ENCODE assay signal across 9 cellular contexts in the genomic region with DNA sequence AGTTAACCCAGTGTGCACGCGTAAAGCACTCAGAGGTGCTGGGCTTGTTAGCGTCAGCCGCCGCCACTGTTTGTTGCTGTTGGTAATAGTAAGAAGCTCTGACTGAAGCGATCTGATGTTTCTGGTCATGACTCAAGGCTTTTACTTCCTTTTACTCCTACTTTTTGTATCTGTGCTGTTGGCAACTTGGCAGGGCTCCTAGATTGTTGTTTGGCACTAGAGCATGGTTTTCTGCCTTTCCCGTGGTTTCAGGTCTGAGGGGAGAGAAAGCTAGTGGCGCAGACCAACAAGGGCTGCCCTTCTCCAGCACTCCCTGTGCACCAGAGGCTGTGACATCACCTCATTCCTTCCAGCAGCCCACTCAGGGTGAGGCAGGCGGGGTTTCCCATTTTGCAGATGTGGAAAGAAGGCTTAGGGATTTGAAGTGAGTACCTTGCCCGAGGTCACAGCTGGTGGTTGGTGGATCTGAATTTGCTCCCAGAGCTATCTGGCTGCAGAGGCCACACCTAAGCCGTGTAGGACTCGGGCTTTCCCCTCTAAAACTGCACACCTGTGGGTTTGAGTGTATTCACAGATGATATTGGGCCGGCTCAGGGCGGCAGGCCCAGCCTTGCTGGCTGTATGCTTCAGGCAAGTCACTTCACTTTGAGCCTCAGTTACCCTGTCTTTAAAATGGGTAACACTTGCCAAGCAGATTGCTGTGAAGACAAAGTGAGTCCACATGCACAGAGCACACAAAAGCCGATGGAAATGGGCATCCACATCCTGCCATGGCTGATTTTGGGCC. TPM values are rescaled to one million over a fixed set of nuclear protein-coding genes. Genes with fewer than 3 reads are reported as not detected.
DNase-seq lines count a peak whose midpoint lies in the region; ATAC-seq and TF ChIP-seq lines count a peak whose summit lies in the region.
"Had no signal": no experiment of that assay in that cellular context is flagged by ENCODE, and none has a peak within 500 bp of the region (broad histone marks: within the 10 kb centered on the region; RNA-seq: fewer than 3 reads in every experiment).

No MANE protein-coding gene starts in this region.

- POLR2A ChIA-PET in activated CD4-positive, alpha-beta memory T cell treated with anti-CD3 and anti-CD28 coated beads, Interleukin-2, amount 10 ng/mL, durations not matched to agents 7 days and 5 days (lab: Charles Lee): interaction anchor here (1.1 to 2.7 kb wide), 3 partner anchors 16 to 76 kb away, joined by 5 to 7 read pairs (median 5); partner anchors contain the start of genes GRPEL1 and TADA2B

- no peak for TF ChIP-seq POLR2A in tibial nerve (IDR thresholded peaks at IDR 0.05)

- peak overlapping the region; percentile 46 for H3K27ac Mint-ChIP-seq in activated naive CD4-positive, alpha-beta T cell treated with anti-CD3 and anti-CD28 coated beads for 36 hours
- peak overlapping the region; percentile 75 for H3K27ac Mint-ChIP-seq in activated CD4-positive, alpha-beta memory T cell treated with anti-CD3 and anti-CD28 coated beads, Interleukin-2, amount 10 ng/mL, durations not matched to agents 7 days and 5 days
- no peak overlapping the region for H3K27ac Mint-ChIP-seq in stimulated activated naive CD8-positive, alpha-beta T cell treated with anti-CD3 and anti-CD28 coated beads, Interleukin-15, amount 100 ng/mL, for 72 hours

- 38 to 40% methylated on average over 15 of the region's 15 CpGs for WGBS in tibial nerve, 2 donors

- TF ChIP-seq CTCF in tibial nerve (IDR thresholded peaks at IDR 0.05) (no peak), GM13977 (IDR thresholded peaks at IDR 0.05; ENCODE audit: extremely low read depth, insufficient read depth, missing control alignments) (no peak)

- peak overlapping the region; percentile 54 for H3K9ac ChIP-seq in iPS-15b (ENCODE audit: low read depth, low read length)

- CTCF ChIA-PET in activated naive CD4-positive, alpha-beta T cell treated with anti-CD3 and anti-CD28 coated beads for 36 hours (lab: Charles Lee): interaction anchor here (1.5 kb wide), 1 partner anchor 79 kb away, joined by 6 read pairs; no protein-coding TSS in a partner anchor
- CTCF ChIA-PET in activated CD4-positive, alpha-beta memory T cell treated with anti-CD3 and anti-CD28 coated beads, Interleukin-2, amount 10 ng/mL, durations not matched to agents 7 days and 5 days (lab: Charles Lee): interaction anchor here (1.0 to 1.7 kb wide), 3 partner anchors 16 to 51 kb away, joined by 3 to 5 read pairs (median 4); partner anchors contain the start of gene TADA2B

- peak overlapping the region in 3 of 4 donors; percentile 31 to 77 (median 76) for H3K27ac ChIP-seq in tibial nerve

- H3K27me3 ChIP-seq in iPS-15b (ENCODE audit: control insufficient read depth, insufficient read depth, low read length): no peaks in the 10 kb centered on the region
- H3K27me3 ChIP-seq in tibial nerve: no peaks in the 10 kb centered on the region

- H3K4me1 Mint-ChIP-seq in activated naive CD4-positive, alpha-beta T cell treated with anti-CD3 and anti-CD28 coated beads for 36 hours (ENCODE audit: low read depth): peaks cover 44% of the 10 kb centered on the region
- H3K4me1 Mint-ChIP-seq in activated CD4-positive, alpha-beta memory T cell treated with anti-CD3 and anti-CD28 coated beads, Interleukin-2, amount 10 ng/mL, durations not matched to agents 7 days and 5 days: peaks cover 62% of the 10 kb centered on the region
- H3K4me1 Mint-ChIP-seq in stimulated activated naive CD8-positive, alpha-beta T cell treated with anti-CD3 and anti-CD28 coated beads, Interleukin-15, amount 100 ng/mL, for 72 hours: peaks cover 49% of the 10 kb centered on the region

- peaks cover 5% of the 10 kb centered on the region for H3K4me1 ChIP-seq in iPS-15b (ENCODE audit: control insufficient read depth, insufficient read depth, low read length)
- peaks cover 0 to 64% (median 25%) of the 10 kb centered on the region in 4 donors for H3K4me1 ChIP-seq in tibial nerve

- no peak for ATAC-seq in stimulated activated naive CD8-positive, alpha-beta T cell treated with anti-CD3 and anti-CD28 coated beads, Interleukin-15, amount 100 ng/mL, for 72 hours
- ATAC-seq in GM18870 (IDR thresholded peaks at IDR 0.05; ENCODE audit: unreplicated experiment): no peak

- DNase-seq in activated naive CD4-positive, alpha-beta T cell treated with anti-CD3 and anti-CD28 coated beads for 36 hours: peak; percentile 16
- DNase-seq in activated naive CD4-positive, alpha-beta T cell (lab: John Stamatoyannopoulos, UW): no peak
- no peak for DNase-seq in activated CD4-positive, alpha-beta memory T cell treated with anti-CD3 and anti-CD28 coated beads, Interleukin-2, amount 10 ng/mL, durations not matched to agents 7 days and 5 days
- DNase-seq in tibial nerve (ENCODE audit: low spot score in 2 of 2) (peak in 1 of 2 donors; percentile 49), GM13977 (ENCODE audit: low spot score) (no peak)
- no peak for DNase-seq in stimulated activated naive CD8-positive, alpha-beta T cell treated with anti-CD3 and anti-CD28 coated beads, Interleukin-15, amount 100 ng/mL, for 72 hours
- DNase-seq: T-helper 9 cell had no signal

- H3K4me3 ChIP-seq in iPS-15b (ENCODE audit: low read depth, low read length): no peak overlapping the region
- H3K4me3 ChIP-seq in tibial nerve: peak overlapping the region in 1 of 4 donors; percentile 19

- peaks cover 10% of the 10 kb centered on the region for H3K36me3 ChIP-seq in iPS-15b (ENCODE audit: control insufficient read depth, insufficient read depth, low read length)
- H3K36me3 ChIP-seq in tibial nerve: peaks cover 0 to 22% (median 4%) of the 10 kb centered on the region in 3 donors

- peak in 1 of 2 donors; percentile 17 for TF ChIP-seq EP300 in tibial nerve (IDR thresholded peaks at IDR 0.05)

- H3K9me3 Mint-ChIP-seq in activated naive CD4-positive, alpha-beta T cell treated with anti-CD3 and anti-CD28 coated beads for 36 hours: no peaks in the 10 kb centered on the region
- H3K9me3 Mint-ChIP-seq in activated CD4-positive, alpha-beta memory T cell treated with anti-CD3 and anti-CD28 coated beads, Interleukin-2, amount 10 ng/mL, durations not matched to agents 7 days and 5 days: no peaks in the 10 kb centered on the region
- H3K9me3 Mint-ChIP-seq in stimulated activated naive CD8-positive, alpha-beta T cell treated with anti-CD3 and anti-CD28 coated beads, Interleukin-15, amount 100 ng/mL, for 72 hours: no peaks in the 10 kb centered on the region

- no peaks in the 10 kb centered on the region for H3K9me3 ChIP-seq in iPS-15b (ENCODE audit: control insufficient read depth, insufficient read depth, low read length)
- H3K9me3 ChIP-seq in tibial nerve: no peaks in the 10 kb centered on the region

- no peaks in the 10 kb centered on the region for H3K27me3 Mint-ChIP-seq in activated naive CD4-positive, alpha-beta T cell treated with anti-CD3 and anti-CD28 coated beads for 36 hours (ENCODE audit: low read depth)
- H3K27me3 Mint-ChIP-seq in activated CD4-positive, alpha-beta memory T cell treated with anti-CD3 and anti-CD28 coated beads, Interleukin-2, amount 10 ng/mL, durations not matched to agents 7 days and 5 days: no peaks in the 10 kb centered on the region
- H3K27me3 Mint-ChIP-seq in stimulated activated naive CD8-positive, alpha-beta T cell treated with anti-CD3 and anti-CD28 coated beads, Interleukin-15, amount 100 ng/mL, for 72 hours: no peaks in the 10 kb centered on the region

- peaks cover 7% of the 10 kb centered on the region for H3K36me3 Mint-ChIP-seq in activated naive CD4-positive, alpha-beta T cell treated with anti-CD3 and anti-CD28 coated beads for 36 hours (ENCODE audit: low read depth)
- peaks cover 52% of the 10 kb centered on the region for H3K36me3 Mint-ChIP-seq in activated CD4-positive, alpha-beta memory T cell treated with anti-CD3 and anti-CD28 coated beads, Interleukin-2, amount 10 ng/mL, durations not matched to agents 7 days and 5 days (ENCODE audit: low read depth)

- H3K4me3 Mint-ChIP-seq in activated naive CD4-positive, alpha-beta T cell treated with anti-CD3 and anti-CD28 coated beads for 36 hours: no peak overlapping the region
- no peak overlapping the region for H3K4me3 Mint-ChIP-seq in activated CD4-positive, alpha-beta memory T cell treated with anti-CD3 and anti-CD28 coated beads, Interleukin-2, amount 10 ng/mL, durations not matched to agents 7 days and 5 days
- no peak overlapping the region for H3K4me3 Mint-ChIP-seq in stimulated activated naive CD8-positive, alpha-beta T cell treated with anti-CD3 and anti-CD28 coated beads, Interleukin-15, amount 100 ng/mL, for 72 hours

- intact Hi-C loops in activated naive CD4-positive, alpha-beta T cell treated with anti-CD3 and anti-CD28 coated beads for 36 hours (cut with micrococcal nuclease): no loop called here

- in situ Hi-C loops in GM13977 (cut with MboI; ENCODE audit: low pct_unique_long_range_greater_than_20kb, low sequenced_read_pairs, unreplicated experiment): no loop called here

RNA-seq across cellular contexts. Expression of gene TADA2B, which starts 51.2 kb away (rescaled TPM):
- 1 to 10 TPM; 8.2 to 9.9 TPM for total RNA-seq in activated naive CD4-positive, alpha-beta T cell treated with anti-CD3 and anti-CD28 coated beads for 36 hours
- 10 to 100 TPM; 26.6 to 27.3 TPM for total RNA-seq in activated CD4-positive, alpha-beta memory T cell treated with anti-CD3 and anti-CD28 coated beads, Interleukin-2, amount 10 ng/mL, durations not matched to agents 7 days and 5 days
- 10 to 100 TPM; 13.3 to 27.3 (median 16.5) TPM for total RNA-seq in tibial nerve

Comparison
In these comparisons a context has a peak if more than half of its experiments do, and no peak if none do; other contexts are left out.
1. H3K27ac Mint-ChIP-seq: peak in activated naive CD4-positive, alpha-beta T cell treated with anti-CD3 and anti-CD28 coated beads for 36 hours (single experiment) and activated CD4-positive, alpha-beta memory T cell treated with anti-CD3 and anti-CD28 coated beads, Interleukin-2, amount 10 ng/mL, durations not matched to agents 7 days and 5 days (single experiment); none in stimulated activated naive CD8-positive, alpha-beta T cell treated with anti-CD3 and anti-CD28 coated beads, Interleukin-15, amount 100 ng/mL, for 72 hours (0 of 2).